9 cellular contexts compared by ENCODE assay signal in the genomic region with DNA sequence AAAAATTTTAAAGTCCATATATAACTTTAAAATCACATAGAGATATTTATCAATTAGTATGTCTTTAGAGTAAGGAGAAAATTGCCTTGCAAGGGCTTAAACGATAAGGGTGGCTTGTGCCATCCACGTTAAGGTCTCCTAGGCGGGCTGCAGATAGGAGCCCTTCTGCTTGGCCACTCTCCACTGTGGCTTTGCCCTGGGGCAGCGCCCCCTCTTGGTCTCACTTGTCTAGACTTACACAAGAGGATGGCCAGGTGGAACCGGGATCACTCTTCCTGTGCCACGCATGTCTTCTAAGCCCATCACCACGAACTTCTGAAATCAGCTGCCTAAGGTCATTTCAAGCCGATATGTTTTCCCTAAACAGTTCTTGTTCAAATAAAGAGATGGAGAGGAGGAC. TPM values are rescaled to one million over a fixed set of nuclear protein-coding genes. Genes with fewer than 3 reads are reported as not detected.
DNase-seq lines count a peak whose midpoint lies in the region; ATAC-seq, FAIRE-seq and TF ChIP-seq lines count a peak whose summit lies in the region.
"Had no signal": no experiment of that assay in that cellular context is flagged by ENCODE, and none has a peak within 500 bp of the region (broad histone marks: within the 10 kb centered on the region; RNA-seq: fewer than 3 reads in every experiment).

No MANE protein-coding gene starts in this region.

- no peak for TF ChIP-seq POLR2A in GM12891 (IDR thresholded peaks at IDR 0.05; ENCODE audit: low read depth, low read length)

- DNase-seq in ACHN (peak; percentile 49), EL (peak; percentile 29), SK-MEL-5 (ENCODE audit: low read depth, low spot score) (peak; percentile 63), fibroblast of mammary gland (ENCODE audit: low read depth) (peak; percentile 40), AG20443 (ENCODE audit: low spot score) (no peak), DMS114 treated with DMSO at 0.1 percent for 48 hours (lab: John Stamatoyannopoulos, UW; ENCODE audit: unreplicated experiment) (no peak), GM12891 (ENCODE audit: insufficient read length, low spot score) (no peak)

- ATAC-seq in HG02623 (IDR thresholded peaks at IDR 0.05; ENCODE audit: unreplicated experiment) = no peak

- peak; percentile 47 for TF ChIP-seq CTCF in fibroblast of mammary gland (conservative IDR thresholded peaks at IDR 0.05; ENCODE audit: control insufficient read depth, insufficient read depth, low read depth, low read length)

- FAIRE-seq in GM12891 (lab: Jason Lieb, UNC) = no peak

- H3K4me3 ChIP-seq in fibroblast of mammary gland (ENCODE audit: control insufficient read depth, low read depth, low read length) = no peak overlapping the region
- H3K4me3 ChIP-seq: HAP-1 had no signal

- in situ Hi-C loops in ACHN (cut with HindIII; ENCODE audit: low pct_ligation_motif_present, low pct_unique_long_range_greater_than_20kb, low sequenced_read_pairs) = no loop called here
- in situ Hi-C loops in SK-MEL-5 (cut with HindIII; ENCODE audit: low pct_unique_long_range_greater_than_20kb, low sequenced_read_pairs) = no loop called here

TF ChIP-seq in GM12891, 5 proteins besides CTCF, POLR2A, EP300 and RAD21:
- TF ChIP-seq POLR2AphosphoS5 (IDR thresholded peaks at IDR 0.05; ENCODE audit: low read depth, low read length) = no peak
- TF ChIP-seq PAX5 (IDR thresholded peaks at IDR 0.05; ENCODE audit: insufficient read depth, low read length, severe bottlenecking) = no peak
- TF ChIP-seq SPI1 (IDR thresholded peaks at IDR 0.05; ENCODE audit: low read depth, low read length) = no peak
- TF ChIP-seq TAF1 (IDR thresholded peaks at IDR 0.05; ENCODE audit: low read depth, low read length) = no peak
- no peak for TF ChIP-seq POU2F2 (IDR thresholded peaks at IDR 0.05; ENCODE audit: low read depth, low read length)

RNA-seq across cellular contexts. Expression of gene FPGS, which starts 2.9 kb away (rescaled TPM):
- 41.4 and 45.2 TPM in 2 replicates for total RNA-seq in SK-MEL-5 (2014; rRNA removed; shearing (Covaris generic))
- 55.6 and 63.7 TPM in 2 replicates for polyA plus RNA-seq in SK-MEL-5 (2015; cell fraction: cytosol; rRNA removed)
- 90.7 and 121 TPM in 2 replicates for polyA plus RNA-seq in SK-MEL-5 (2015; cell fraction: nucleus; rRNA removed)
- polyA plus RNA-seq in GM12891 (2012; ENCODE audit: low read depth, missing spikeins) = 48.1 TPM

RNA-seq across cellular contexts. Expression of gene CDK9, which starts 19.8 kb away (rescaled TPM):
- 22.1 and 32.7 TPM in 2 replicates for total RNA-seq in SK-MEL-5 (2014; rRNA removed; shearing (Covaris generic))
- polyA plus RNA-seq in SK-MEL-5 (2015; cell fraction: cytosol; rRNA removed) = 52.5 and 54.8 TPM in 2 replicates
- polyA plus RNA-seq in SK-MEL-5 (2015; cell fraction: nucleus; rRNA removed) = 62.8 and 77.0 TPM in 2 replicates
- 48.5 TPM for polyA plus RNA-seq in GM12891 (2012; ENCODE audit: low read depth, missing spikeins)

RNA-seq across cellular contexts. Expression of gene SH2D3C, which starts 27.2 kb away (rescaled TPM):
- 0.08 and 0.11 TPM in 2 replicates for total RNA-seq in SK-MEL-5 (2014; rRNA removed; shearing (Covaris generic))
- 0.20 and 0.82 TPM in 2 replicates for polyA plus RNA-seq in SK-MEL-5 (2015; cell fraction: cytosol; rRNA removed)
- polyA plus RNA-seq in SK-MEL-5 (2015; cell fraction: nucleus; rRNA removed) = not detected in 2 replicates
- polyA plus RNA-seq in GM12891 (2012; ENCODE audit: low read depth, missing spikeins) = 10.6 TPM

RNA-seq across cellular contexts. Expression of gene ENG, which starts 48.8 kb away (rescaled TPM):
- total RNA-seq in SK-MEL-5 (2014; rRNA removed; shearing (Covaris generic)) = 3.7 and 5.5 TPM in 2 replicates
- 52.6 and 58.6 TPM in 2 replicates for polyA plus RNA-seq in SK-MEL-5 (2015; cell fraction: cytosol; rRNA removed)
- polyA plus RNA-seq in SK-MEL-5 (2015; cell fraction: nucleus; rRNA removed) = 10.0 and 15.4 TPM in 2 replicates
- polyA plus RNA-seq in GM12891 (2012; ENCODE audit: low read depth, missing spikeins) = 3.3 TPM

Comparison
In these comparisons a context has a peak if more than half of its experiments do, and no peak if none do; other contexts are left out.
1. DNase-seq: peak in ACHN (single experiment), EL (single experiment), SK-MEL-5 (single experiment) and fibroblast of mammary gland (single experiment); none in AG20443 (single experiment), DMS114 treated with DMSO at 0.1 percent for 48 hours (single experiment) and GM12891 (single experiment).